31 cellular contexts compared by ENCODE assay signal in genomic region chr2:113264713-113265403, GRCh38. TPM values are rescaled to one million over a fixed set of nuclear protein-coding genes. Genes with fewer than 3 reads are reported as not detected.
"Had no signal": no experiment of that assay in that cellular context is flagged by ENCODE, and none has a peak within 500 bp of the region (broad histone marks: within the 10 kb centered on the region; RNA-seq: fewer than 3 reads in every experiment).

No MANE protein-coding gene starts in this region.

- H3K27me3 ChIP-seq: ascending aorta had no signal

- H3K27ac ChIP-seq: ascending aorta, brain microvascular endothelial cell, coronary artery, dorsolateral prefrontal cortex had no signal

- H3K4me3 Mint-ChIP-seq: activated CD4-positive, alpha-beta memory T cell treated with anti-CD3 and anti-CD28 coated beads for 36 hours; activated CD4-positive, alpha-beta T cell treated with anti-CD3 and anti-CD28 coated beads for 36 hours; activated CD4-positive, alpha-beta T cell treated with anti-CD3 and anti-CD28 coated beads, Interleukin-2, amount 10 ng/mL, durations not matched to agents 24 days and 14 days; activated CD8-positive, alpha-beta memory T cell treated with anti-CD3 and anti-CD28 coated beads, Interleukin-2, amount 10 ng/mL, durations not matched to agents 7 days and 5 days; activated CD8-positive, alpha-beta T cell treated with anti-CD3 and anti-CD28 coated beads, Interleukin-2, amount 10 ng/mL, durations not matched to agents 7 days and 5 days; activated naive CD8-positive, alpha-beta T cell; activated T-helper 1 cell treated with anti-CD3 and anti-CD28 coated beads, Interleukin-12 subunit alpha, Interleukin-12 subunit beta, Interleukin-2, Interleukin-4 antibody, amounts not matched to agents 30 ng/mL and 10 ng/mL and 1 ng/mL, durations not matched to agents 14 hours and 24 hours and 36 hours; central memory CD8-positive, alpha-beta T cell; dendritic cell treated with granulocyte-macrophage colony-stimulating factor and Interleukin-4, amounts not matched to agents 40 ng/mL and 50 ng/mL, for 4 days; endodermal cell had no signal

- DNase-seq: activated CD4-positive, alpha-beta memory T cell treated with anti-CD3 and anti-CD28 coated beads for 36 hours; activated CD4-positive, alpha-beta T cell treated with anti-CD3 and anti-CD28 coated beads for 36 hours; activated CD4-positive, alpha-beta T cell treated with anti-CD3 and anti-CD28 coated beads, Interleukin-2, amount 10 ng/mL, durations not matched to agents 24 days and 14 days; activated CD4-positive, CD25-positive, alpha-beta regulatory T cell; activated CD4-positive, CD25-positive, alpha-beta regulatory T cell treated with anti-CD3 and anti-CD28 coated beads, Interleukin-2, amount 50 U/mL, for 72 hours; activated CD8-positive, alpha-beta memory T cell treated with anti-CD3 and anti-CD28 coated beads, Interleukin-2, amount 10 ng/mL, durations not matched to agents 7 days and 5 days; activated CD8-positive, alpha-beta memory T cell treated with anti-CD3 and anti-CD28 coated beads, Interleukin-2, amount 50 U/mL, for 4 hours; activated CD8-positive, alpha-beta T cell treated with anti-CD3 and anti-CD28 coated beads, Interleukin-2, amount 10 ng/mL, durations not matched to agents 7 days and 5 days; activated gamma-delta T cell; activated naive CD4-positive, alpha-beta T cell; activated naive CD4-positive, alpha-beta T cell treated with anti-CD3 and anti-CD28 coated beads, Interleukin-2, amount 50 U/mL, for 16 hours; activated T-cell treated with anti-CD3 and anti-CD28 coated beads, Interleukin-2, amount 50 U/mL, for 1 hour; activated T-cell treated with anti-CD3 and anti-CD28 coated beads, Interleukin-2, amount 50 U/mL, for 48 hours; brain microvascular endothelial cell; dorsolateral prefrontal cortex; effector memory CD4-positive, alpha-beta T cell; endodermal cell; foreskin fibroblast; head of caudate nucleus; T-helper 2 cell had no signal

- H3K9me3 Mint-ChIP-seq: activated CD4-positive, alpha-beta memory T cell treated with anti-CD3 and anti-CD28 coated beads for 36 hours; activated CD4-positive, alpha-beta T cell treated with anti-CD3 and anti-CD28 coated beads, Interleukin-2, amount 10 ng/mL, durations not matched to agents 24 days and 14 days; activated T-helper 1 cell treated with anti-CD3 and anti-CD28 coated beads, Interleukin-12 subunit alpha, Interleukin-12 subunit beta, Interleukin-2, Interleukin-4 antibody, amounts not matched to agents 30 ng/mL and 10 ng/mL and 1 ng/mL, durations not matched to agents 14 hours and 24 hours and 36 hours; activated T-helper 2 cell treated with anti-CD3 and anti-CD28 coated beads, Interferon-gamma antibody, Interleukin-2, Interleukin-4, amounts not matched to agents 10 μg/mL and 5 μg/mL and 100 μg/mL, durations not matched to agents 14 hours and 24 hours and 36 hours; central memory CD8-positive, alpha-beta T cell; dendritic cell treated with granulocyte-macrophage colony-stimulating factor and Interleukin-4, amounts not matched to agents 40 ng/mL and 50 ng/mL, for 4 days; endodermal cell had no signal

- H3K4me1 Mint-ChIP-seq: activated CD4-positive, alpha-beta T cell treated with anti-CD3 and anti-CD28 coated beads for 36 hours; activated CD8-positive, alpha-beta memory T cell treated with anti-CD3 and anti-CD28 coated beads, Interleukin-2, amount 10 ng/mL, durations not matched to agents 7 days and 5 days; central memory CD8-positive, alpha-beta T cell; endodermal cell had no signal

- H3K4me1 ChIP-seq: ascending aorta had no signal

- H3K9me3 ChIP-seq: ascending aorta had no signal

- H3K4me3 ChIP-seq: ascending aorta, coronary artery, dorsolateral prefrontal cortex had no signal

- H3K27ac Mint-ChIP-seq: activated CD4-positive, alpha-beta memory T cell treated with anti-CD3 and anti-CD28 coated beads for 36 hours; activated CD4-positive, alpha-beta T cell treated with anti-CD3 and anti-CD28 coated beads for 36 hours; activated CD4-positive, alpha-beta T cell treated with anti-CD3 and anti-CD28 coated beads, Interleukin-2, amount 10 ng/mL, durations not matched to agents 24 days and 14 days; activated CD8-positive, alpha-beta memory T cell treated with anti-CD3 and anti-CD28 coated beads, Interleukin-2, amount 10 ng/mL, durations not matched to agents 7 days and 5 days; activated CD8-positive, alpha-beta T cell treated with anti-CD3 and anti-CD28 coated beads, Interleukin-2, amount 10 ng/mL, durations not matched to agents 7 days and 5 days; activated naive CD8-positive, alpha-beta T cell; activated T-helper 2 cell treated with anti-CD3 and anti-CD28 coated beads, Interferon-gamma antibody, Interleukin-2, Interleukin-4, amounts not matched to agents 10 μg/mL and 5 μg/mL and 100 μg/mL, durations not matched to agents 14 hours and 24 hours and 36 hours; dendritic cell treated with granulocyte-macrophage colony-stimulating factor and Interleukin-4, amounts not matched to agents 40 ng/mL and 50 ng/mL, for 4 days; endodermal cell had no signal

- FAIRE-seq: frontal cortex had no signal

- H3K36me3 ChIP-seq: ascending aorta, brain microvascular endothelial cell had no signal

- ATAC-seq: activated CD4-positive, alpha-beta T cell treated with anti-CD3 and anti-CD28 coated beads for 36 hours; activated CD8-positive, alpha-beta memory T cell treated with anti-CD3 and anti-CD28 coated beads, Interleukin-2, amount 10 ng/mL, durations not matched to agents 7 days and 5 days; activated CD8-positive, alpha-beta T cell treated with anti-CD3 and anti-CD28 coated beads, Interleukin-2, amount 10 ng/mL, durations not matched to agents 7 days and 5 days; esophagus mucosa had no signal

- H3K27me3 Mint-ChIP-seq: activated CD4-positive, alpha-beta memory T cell treated with anti-CD3 and anti-CD28 coated beads for 36 hours had no signal

RNA-seq across cellular contexts. Expression of gene PAX8, which starts 13.9 kb away (rescaled TPM):
- total RNA-seq: bronchial epithelial cell, cerebellum had no signal
